Comparison of ENCODE assay signal across 20 cellular contexts in genomic region chr6:8391934-8392333, GRCh38.
"Had no signal": no experiment of that assay in that cellular context is flagged by ENCODE, and none has a peak within 500 bp of the region (broad histone marks: within the 10 kb centered on the region; RNA-seq: fewer than 3 reads in every experiment).

No MANE protein-coding gene starts in this region.

- H3K9me3 Mint-ChIP-seq: activated CD4-positive, alpha-beta memory T cell treated with anti-CD3 and anti-CD28 coated beads for 36 hours; activated T-cell treated with anti-CD3 and anti-CD28 coated beads, Interleukin-2, amount 50 U/mL, for 24 hours; activated T-helper 2 cell treated with anti-CD3 and anti-CD28 coated beads, Interferon-gamma antibody, Interleukin-2, Interleukin-4, amounts not matched to agents 10 μg/mL and 5 μg/mL and 100 μg/mL, durations not matched to agents 14 hours and 24 hours and 36 hours; naive B cell had no signal

- ATAC-seq: esophagus mucosa, gastrocnemius medialis, left lung, right lobe of liver, T-helper 17 cell had no signal

- H3K4me3 Mint-ChIP-seq: activated CD4-positive, alpha-beta memory T cell treated with anti-CD3 and anti-CD28 coated beads for 36 hours; activated T-cell treated with anti-CD3 and anti-CD28 coated beads, Interleukin-2, amount 50 U/mL, for 24 hours; naive B cell; T-helper 17 cell had no signal

- H3K27ac ChIP-seq: gastrocnemius medialis, left lung, neutrophil, parathyroid adenoma, right lobe of liver, stomach, upper lobe of left lung, WERI-Rb-1 had no signal

- H3K4me1 ChIP-seq: gastrocnemius medialis, left lung, parathyroid adenoma, right lobe of liver, stomach, upper lobe of left lung had no signal

- DNase-seq: activated CD4-positive, alpha-beta memory T cell treated with anti-CD3 and anti-CD28 coated beads for 36 hours; activated naive CD4-positive, alpha-beta T cell treated with Interleukin-2 at 50 U/mL for 16 hours; activated T-cell treated with anti-CD3 and anti-CD28 coated beads, Interleukin-2, amount 50 U/mL, for 24 hours; cerebellar nuclear complex; effector CD8-positive, alpha-beta T cell; gastrocnemius medialis; head of caudate nucleus; left lung; naive B cell; right lobe of liver; stimulated activated CD4-positive, alpha-beta T cell treated with anti-CD3 and anti-CD28 coated beads, Interleukin-4, amount 100 ng/mL, for 1 hour; stomach; T-helper 17 cell; upper lobe of left lung; WERI-Rb-1 had no signal

- H3K36me3 Mint-ChIP-seq: activated CD4-positive, alpha-beta memory T cell treated with anti-CD3 and anti-CD28 coated beads for 36 hours; naive B cell had no signal

- H3K9me3 ChIP-seq: gastrocnemius medialis, left lung, neutrophil, right lobe of liver, stomach, upper lobe of left lung had no signal

- H3K27me3 ChIP-seq: gastrocnemius medialis, left lung, neutrophil, right lobe of liver, stomach, upper lobe of left lung had no signal

- H3K27me3 Mint-ChIP-seq: activated T-cell treated with anti-CD3 and anti-CD28 coated beads, Interleukin-2, amount 50 U/mL, for 24 hours had no signal

- H3K4me3 ChIP-seq: gastrocnemius medialis, left lung, right lobe of liver, smooth muscle cell, stomach, upper lobe of left lung had no signal

- H3K36me3 ChIP-seq: gastrocnemius medialis, left lung, neutrophil, right lobe of liver, stomach, upper lobe of left lung, WERI-Rb-1 had no signal

- H3K27ac Mint-ChIP-seq: activated CD4-positive, alpha-beta memory T cell treated with anti-CD3 and anti-CD28 coated beads for 36 hours; activated T-helper 2 cell treated with anti-CD3 and anti-CD28 coated beads, Interferon-gamma antibody, Interleukin-2, Interleukin-4, amounts not matched to agents 10 μg/mL and 5 μg/mL and 100 μg/mL, durations not matched to agents 14 hours and 24 hours and 36 hours had no signal
